1 cellular context compared by ENCODE assay signal in genomic region chr2:64987963-64988419, GRCh38.
A peak's percentile ranks its signal among the peaks of the same experiment; 100 is the strongest.
TF ChIP-seq lines count a peak whose summit lies in the region.

No MANE protein-coding gene starts in this region.

TF ChIP-seq in HEK293, 187 proteins besides CTCF, POLR2A, EP300 and RAD21 (continued from another document):
- TF ChIP-seq, protein P1, sequence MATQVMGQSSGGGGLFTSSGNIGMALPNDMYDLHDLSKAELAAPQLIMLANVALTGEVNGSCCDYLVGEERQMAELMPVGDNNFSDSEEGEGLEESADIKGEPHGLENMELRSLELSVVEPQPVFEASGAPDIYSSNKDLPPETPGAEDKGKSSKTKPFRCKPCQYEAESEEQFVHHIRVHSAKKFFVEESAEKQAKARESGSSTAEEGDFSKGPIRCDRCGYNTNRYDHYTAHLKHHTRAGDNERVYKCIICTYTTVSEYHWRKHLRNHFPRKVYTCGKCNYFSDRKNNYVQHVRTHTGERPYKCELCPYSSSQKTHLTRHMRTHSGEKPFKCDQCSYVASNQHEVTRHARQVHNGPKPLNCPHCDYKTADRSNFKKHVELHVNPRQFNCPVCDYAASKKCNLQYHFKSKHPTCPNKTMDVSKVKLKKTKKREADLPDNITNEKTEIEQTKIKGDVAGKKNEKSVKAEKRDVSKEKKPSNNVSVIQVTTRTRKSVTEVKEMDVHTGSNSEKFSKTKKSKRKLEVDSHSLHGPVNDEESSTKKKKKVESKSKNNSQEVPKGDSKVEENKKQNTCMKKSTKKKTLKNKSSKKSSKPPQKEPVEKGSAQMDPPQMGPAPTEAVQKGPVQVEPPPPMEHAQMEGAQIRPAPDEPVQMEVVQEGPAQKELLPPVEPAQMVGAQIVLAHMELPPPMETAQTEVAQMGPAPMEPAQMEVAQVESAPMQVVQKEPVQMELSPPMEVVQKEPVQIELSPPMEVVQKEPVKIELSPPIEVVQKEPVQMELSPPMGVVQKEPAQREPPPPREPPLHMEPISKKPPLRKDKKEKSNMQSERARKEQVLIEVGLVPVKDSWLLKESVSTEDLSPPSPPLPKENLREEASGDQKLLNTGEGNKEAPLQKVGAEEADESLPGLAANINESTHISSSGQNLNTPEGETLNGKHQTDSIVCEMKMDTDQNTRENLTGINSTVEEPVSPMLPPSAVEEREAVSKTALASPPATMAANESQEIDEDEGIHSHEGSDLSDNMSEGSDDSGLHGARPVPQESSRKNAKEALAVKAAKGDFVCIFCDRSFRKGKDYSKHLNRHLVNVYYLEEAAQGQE (tag by site-specific recombination; IDR thresholded peaks at IDR 0.05) = 0 out of 2 replicates have a peak, but pooled peaks have one; percentile 1
- TF ChIP-seq ZNF626 (tag by site-specific recombination; IDR thresholded peaks at IDR 0.05) = no peak
- no peak for TF ChIP-seq ZFP69B (tag by site-specific recombination; IDR thresholded peaks at IDR 0.05)
- no peak for TF ChIP-seq ZNF580 (tag by site-specific recombination; IDR thresholded peaks at IDR 0.05)
